In the genomic region with DNA sequence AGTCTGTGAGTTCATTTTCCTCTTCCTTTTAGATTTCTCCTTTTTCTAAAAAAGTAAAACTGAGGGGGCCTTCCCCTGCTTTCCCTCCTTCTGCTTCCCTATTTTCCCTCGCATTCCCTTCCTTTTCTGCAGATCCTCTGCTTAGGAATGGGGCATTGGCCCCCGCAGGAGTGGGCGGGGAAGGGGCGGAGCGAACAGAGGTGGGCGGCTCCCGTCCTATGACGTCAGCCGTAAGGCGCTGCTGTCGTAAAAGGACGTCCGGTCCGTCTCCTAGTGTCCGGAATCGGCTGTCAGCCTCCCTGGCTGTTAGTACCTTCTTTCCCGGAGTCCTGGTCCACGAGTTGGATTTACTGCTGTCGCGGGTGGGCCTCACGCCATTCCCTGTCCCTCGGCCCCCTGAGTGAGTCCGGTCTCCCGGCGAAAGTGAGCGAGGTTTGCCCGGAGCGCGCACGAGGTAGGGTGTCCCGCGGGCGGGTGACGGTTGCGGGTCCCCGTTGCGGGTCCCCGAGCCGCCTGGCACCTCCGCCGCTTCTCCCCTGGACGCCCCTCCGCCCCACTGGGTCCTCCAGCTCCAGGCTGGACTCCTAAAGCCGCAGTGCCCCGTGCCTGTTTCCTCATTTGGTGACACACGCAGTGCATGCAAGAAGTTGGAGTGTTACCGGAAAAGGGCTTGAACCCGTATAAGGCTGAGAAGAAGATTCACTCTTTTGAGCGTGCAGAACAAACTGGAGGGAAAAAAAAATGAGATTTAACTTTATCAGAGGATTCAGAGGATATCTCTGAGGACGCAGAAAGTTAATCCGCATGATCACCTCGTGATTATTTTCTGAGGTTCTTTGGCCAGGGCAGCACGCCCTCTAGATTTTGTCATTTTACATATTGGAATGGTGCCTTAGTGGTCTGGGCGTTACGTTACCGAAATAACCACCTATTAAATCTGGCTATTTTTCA, we compare ENCODE assay signal across 8 cellular contexts. TPM values are rescaled to one million over a fixed set of nuclear protein-coding genes. Genes with fewer than 3 reads are reported as not detected.
DNase-seq lines count a peak whose midpoint lies in the region; ATAC-seq lines count a peak whose summit lies in the region.

A gene (plus strand): TSS at position 241 of the 951 bp plus-strand sequence. CDS start 1,477 bp downstream, outside the sequence.

- H3K4me3 ChIP-seq in BLaER1 treated with 17β-estradiol and CSF1 and Interleukin-3, amounts not matched to agents 10 nM and 100 nM, result peak within 1 kb of the TSS; percentile 79 to 96 (median 91)

- peaks cover 23% of the 10 kb centered on the region for H3K4me1 Mint-ChIP-seq in dendritic cell treated with granulocyte-macrophage colony-stimulating factor and Interleukin-4, amounts not matched to agents 40 ng/mL and 50 ng/mL, for 4 days (ENCODE audit: low read depth)

- H3K27me3 ChIP-seq in BLaER1 treated with 17β-estradiol and CSF1 and Interleukin-3, amounts not matched to agents 10 nM and 100 nM, result no peaks in the 10 kb centered on the region

- H3K4me1 ChIP-seq in BLaER1 treated with 17β-estradiol and CSF1 and Interleukin-3, amounts not matched to agents 10 nM and 100 nM, result peaks cover 6 to 40% (median 14%) of the 10 kb centered on the region in 10 experiments; a peak in 19 of 20 replicates

- H4K20me1 ChIP-seq in BLaER1 treated with 17β-estradiol and CSF1 and Interleukin-3, amounts not matched to agents 10 nM and 100 nM, result peaks cover 8 to 44% (median 37%) of the 10 kb centered on the region in 11 experiments; a peak in 18 of 22 replicates

- H3K27me3 Mint-ChIP-seq in dendritic cell treated with granulocyte-macrophage colony-stimulating factor and Interleukin-4, amounts not matched to agents 40 ng/mL and 50 ng/mL, for 4 days, result no peaks in the 10 kb centered on the region

- H3K9me3 ChIP-seq in BLaER1 treated with 17β-estradiol and CSF1 and Interleukin-3, amounts not matched to agents 10 nM and 100 nM (replicated peaks in 1 of 11), result no peaks in the 10 kb centered on the region

- H3K4me2 ChIP-seq in BLaER1 treated with 17β-estradiol and CSF1 and Interleukin-3, amounts not matched to agents 10 nM and 100 nM, result peak within 1 kb of the TSS; percentile 43 to 92 (median 74); a peak in 21 of 22 replicates

- H3K4me3 Mint-ChIP-seq in dendritic cell treated with granulocyte-macrophage colony-stimulating factor and Interleukin-4, amounts not matched to agents 40 ng/mL and 50 ng/mL, for 4 days, result peak within 1 kb of the TSS; percentile 93

- peak within 1 kb of the TSS; percentile 85 to 99 (median 93) for H3K27ac ChIP-seq in BLaER1 treated with 17β-estradiol and CSF1 and Interleukin-3, amounts not matched to agents 10 nM and 100 nM

- peaks cover 32 to 39% (median 37%) of the 10 kb centered on the region in 11 experiments; a peak in 21 of 22 replicates for H3K36me3 ChIP-seq in BLaER1 treated with 17β-estradiol and CSF1 and Interleukin-3, amounts not matched to agents 10 nM and 100 nM

- peak; percentile 84 for ATAC-seq in GM19043 (IDR thresholded peaks at IDR 0.05; ENCODE audit: low read depth, unreplicated experiment)
- peak; percentile 85 for ATAC-seq in HG03378 (IDR thresholded peaks at IDR 0.05; ENCODE audit: unreplicated experiment)
- peak; percentile 99 for ATAC-seq in left lobe of liver

- intact Hi-C loops in dendritic cell treated with granulocyte-macrophage colony-stimulating factor and Interleukin-4, amounts not matched to agents 40 ng/mL and 50 ng/mL, for 4 days (cut with micrococcal nuclease), result loop anchor here (10.0 kb wide), 3 partner anchors 134 to 1964 kb away; a partner anchor contains a TSS

- DNase-seq in NCI-H526 (lab: John Stamatoyannopoulos, UW) (peak; percentile 66 to 90), left lobe of liver (ENCODE audit: low spot score) (peak; percentile 95)
- DNase-seq in activated CD4-positive, alpha-beta T cell treated with anti-CD3 and anti-CD28 coated beads, Interleukin-2, amount 50 U/mL, for 24 hours (ENCODE audit: low read depth in 1 of 2, low spot score in 1 of 2), result peak; percentile 88 to 91
- DNase-seq in stimulated activated CD4-positive, alpha-beta T cell treated with anti-CD3 and anti-CD28 coated beads, Interleukin-2, amount 100 ng/mL, for 4 hours (ENCODE audit: low read depth), result peak; percentile 82

- no peaks in the 10 kb centered on the region for H3K9me3 Mint-ChIP-seq in dendritic cell treated with granulocyte-macrophage colony-stimulating factor and Interleukin-4, amounts not matched to agents 40 ng/mL and 50 ng/mL, for 4 days

- H3K9ac ChIP-seq in BLaER1 treated with 17β-estradiol and CSF1 and Interleukin-3, amounts not matched to agents 10 nM and 100 nM, result peak within 1 kb of the TSS; percentile 87 to 99 (median 94)

- peak within 1 kb of the TSS; percentile 97 for H3K27ac Mint-ChIP-seq in dendritic cell treated with granulocyte-macrophage colony-stimulating factor and Interleukin-4, amounts not matched to agents 40 ng/mL and 50 ng/mL, for 4 days

- peaks cover 37% of the 10 kb centered on the region for H3K36me3 Mint-ChIP-seq in dendritic cell treated with granulocyte-macrophage colony-stimulating factor and Interleukin-4, amounts not matched to agents 40 ng/mL and 50 ng/mL, for 4 days (ENCODE audit: low read depth)

RNA-seq across cellular contexts. Expression of the gene that starts here (rescaled TPM):
- 26.1 TPM for total RNA-seq in left lobe of liver

Comparison
In these comparisons a context has a peak if more than half of its experiments do, and no peak if none do; other contexts are left out.
1. Peak in every context shown above with its lines: DNase-seq, ATAC-seq, H3K4me3 ChIP-seq and H3K27ac ChIP-seq.